11 cellular contexts compared by ENCODE assay signal in genomic region chr16:85238233-85238647, GRCh38.
A peak's percentile ranks its signal among the peaks of the same experiment; 100 is the strongest.
DNase-seq lines count a peak whose midpoint lies in the region; ATAC-seq and TF ChIP-seq lines count a peak whose summit lies in the region.
"Had no signal": no experiment of that assay in that cellular context is flagged by ENCODE, and none has a peak within 500 bp of the region (broad histone marks: within the 10 kb centered on the region; RNA-seq: fewer than 3 reads in every experiment).

No MANE protein-coding gene starts in this region.

- no peaks in the 10 kb centered on the region for H3K27me3 ChIP-seq in adrenal gland
- H3K27me3 ChIP-seq in left ventricle myocardium inferior (ENCODE audit: low read depth) = no peaks in the 10 kb centered on the region

- no peaks in the 10 kb centered on the region for H3K36me3 ChIP-seq in adrenal gland (replicated peaks in 1 of 2)
- H3K36me3 ChIP-seq in left ventricle myocardium inferior = no peaks in the 10 kb centered on the region

- TF ChIP-seq CTCF in adrenal gland (IDR thresholded peaks at IDR 0.05) (peak in 3 of 6 experiments; percentile 8 to 18 (median 9)), left ventricle myocardium inferior (IDR thresholded peaks at IDR 0.05; ENCODE audit: borderline replicate concordance) (no peak), GM13977 (IDR thresholded peaks at IDR 0.05; ENCODE audit: extremely low read depth, insufficient read depth, missing control alignments) (no peak)

- H3K4me1 Mint-ChIP-seq in activated naive CD4-positive, alpha-beta T cell treated with anti-CD3 and anti-CD28 coated beads, Interleukin-2, amount 10 ng/mL, durations not matched to agents 7 days and 5 days = peaks cover 2% of the 10 kb centered on the region

- no peaks in the 10 kb centered on the region for H3K9me3 Mint-ChIP-seq in activated naive CD4-positive, alpha-beta T cell treated with anti-CD3 and anti-CD28 coated beads, Interleukin-2, amount 10 ng/mL, durations not matched to agents 7 days and 5 days

- no peak overlapping the region for H3K27ac Mint-ChIP-seq in activated naive CD4-positive, alpha-beta T cell treated with anti-CD3 and anti-CD28 coated beads, Interleukin-2, amount 10 ng/mL, durations not matched to agents 7 days and 5 days

- no peak overlapping the region for H3K4me3 Mint-ChIP-seq in activated naive CD4-positive, alpha-beta T cell treated with anti-CD3 and anti-CD28 coated beads, Interleukin-2, amount 10 ng/mL, durations not matched to agents 7 days and 5 days

- intact Hi-C loops in adrenal gland (cut with DNase I) (loop anchor here in 1 of 2 donors (10.0 kb wide), 1 partner anchor 63 kb away; no protein-coding TSS in a partner anchor), left ventricle myocardium inferior (cut with micrococcal nuclease) (loop anchor here (10.0 kb wide), 1 partner anchor 123 kb away; the partner anchor contains the start of gene CIBAR2), sciatic nerve (cut with DNase I) (no loop called here)

- H3K4me3 ChIP-seq in adrenal gland (no peak overlapping the region), left ventricle myocardium inferior (no peak overlapping the region)

- H3K27me3 Mint-ChIP-seq in activated naive CD4-positive, alpha-beta T cell treated with anti-CD3 and anti-CD28 coated beads, Interleukin-2, amount 10 ng/mL, durations not matched to agents 7 days and 5 days = peaks cover 59% of the 10 kb centered on the region

- peak; percentile 79 for DNase-seq in ELF-1 (ENCODE audit: low read depth, low spot score)
- peak in 5 of 7 donors; percentile 52 to 77 (median 59) for DNase-seq in adrenal gland
- peak; percentile 51 for DNase-seq in left ventricle myocardium inferior
- DNase-seq in sciatic nerve (ENCODE audit: low spot score) = peak; percentile 89
- DNase-seq in activated naive CD4-positive, alpha-beta T cell treated with anti-CD3 and anti-CD28 coated beads, Interleukin-2, amount 10 ng/mL, durations not matched to agents 7 days and 5 days = no peak
- no peak for DNase-seq in NK-92 treated with Interleukin-12 subunit alpha and Interleukin-12 subunit beta, amount 100 ng/mL, for 24 hours (lab: John Stamatoyannopoulos, UW)
- no peak for DNase-seq in GM13977 (ENCODE audit: low spot score)
- DNase-seq: GF-D8, NCI-H1417 had no signal

- CTCF ChIA-PET in activated naive CD4-positive, alpha-beta T cell treated with anti-CD3 and anti-CD28 coated beads, Interleukin-2, amount 10 ng/mL, durations not matched to agents 7 days and 5 days (lab: Charles Lee) = interaction anchor here (0.8 kb wide), 1 partner anchor 337 kb away, joined by 3 read pairs; no protein-coding TSS in a partner anchor

- in situ Hi-C loops in GM13977 (cut with MboI; ENCODE audit: low pct_unique_long_range_greater_than_20kb, low sequenced_read_pairs, unreplicated experiment) = no loop called here

- no peaks in the 10 kb centered on the region for H3K36me3 Mint-ChIP-seq in activated naive CD4-positive, alpha-beta T cell treated with anti-CD3 and anti-CD28 coated beads, Interleukin-2, amount 10 ng/mL, durations not matched to agents 7 days and 5 days

- H3K9me3 ChIP-seq in adrenal gland (replicated peaks in 1 of 3) (no peaks in the 10 kb centered on the region), left ventricle myocardium inferior (replicated peaks) (no peaks in the 10 kb centered on the region)

- 57 to 71% (median 64%) methylated on average over 8 to 17 of the region's 17 CpGs for WGBS in adrenal gland, 4 donors

- TF ChIP-seq POLR2A in adrenal gland (IDR thresholded peaks at IDR 0.05) = no peak

- H3K27ac ChIP-seq in adrenal gland (peak overlapping the region in 2 of 5 donors; percentile 30 to 63), left ventricle myocardium inferior (replicated peaks) (no peak overlapping the region)
- H3K27ac ChIP-seq: VCaP had no signal

- ATAC-seq in sciatic nerve (peak; percentile 84), HG02588 (IDR thresholded peaks at IDR 0.05; ENCODE audit: unreplicated experiment) (no peak)

- H3K4me1 ChIP-seq in adrenal gland (replicated peaks in 1 of 2) = peaks cover 28 to 33% of the 10 kb centered on the region in 2 donors
- H3K4me1 ChIP-seq in left ventricle myocardium inferior = peaks cover 39% of the 10 kb centered on the region

Comparison
In these comparisons a context has a peak if more than half of its experiments do, and no peak if none do; other contexts are left out.
1. DNase-seq: peak in ELF-1 (single experiment), adrenal gland (5 of 7), left ventricle myocardium inferior (single experiment) and sciatic nerve (single experiment); none in activated naive CD4-positive, alpha-beta T cell treated with anti-CD3 and anti-CD28 coated beads, Interleukin-2, amount 10 ng/mL, durations not matched to agents 7 days and 5 days (single experiment), NK-92 treated with Interleukin-12 subunit alpha and Interleukin-12 subunit beta, amount 100 ng/mL, for 24 hours (single experiment) and GM13977 (single experiment).